In the genomic region with DNA sequence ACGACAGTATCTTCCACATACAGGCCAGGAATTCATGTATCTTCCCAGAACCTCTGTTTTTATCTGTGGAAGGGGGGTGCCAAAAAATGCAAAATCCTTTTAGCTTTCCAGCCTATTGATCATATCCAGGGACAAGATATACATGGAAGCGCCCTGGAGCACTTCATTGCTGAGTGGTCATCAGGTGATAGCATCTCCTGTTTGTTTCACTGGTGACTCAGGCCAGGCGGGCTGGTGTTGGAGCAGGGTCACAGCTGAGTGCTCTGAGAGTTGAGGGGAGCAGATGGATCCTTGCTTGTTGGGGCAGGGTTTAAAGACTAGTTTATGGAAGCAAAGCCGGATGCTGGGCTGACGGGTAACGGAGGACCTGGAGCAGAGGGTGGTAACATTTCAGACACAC, we compare ENCODE assay signal across 27 cellular contexts.
DNase-seq lines count a peak whose midpoint lies in the region; ATAC-seq and TF ChIP-seq lines count a peak whose summit lies in the region.
"Had no signal": no experiment of that assay in that cellular context is flagged by ENCODE, and none has a peak within 500 bp of the region (broad histone marks: within the 10 kb centered on the region; RNA-seq: fewer than 3 reads in every experiment).

No MANE protein-coding gene starts in this region.

- no peak overlapping the region for H3K4me3 Mint-ChIP-seq in progenitor cell of endocrine pancreas (ENCODE audit: low read depth)
- H3K4me3 Mint-ChIP-seq: activated CD4-positive, alpha-beta T cell treated with anti-CD3 and anti-CD28 coated beads for 36 hours; activated T-helper 17 cell treated with anti-CD3 and anti-CD28 coated beads, Interleukin-2, amount 50 U/mL, for 72 hours; brain; nephron progenitor cell; stimulated activated naive B cell treated with anti-CD40 and anti-IgM and Interleukin-4, amounts not matched to agents 10 μg/mL and 1 μg/mL and 100 μg/mL, for 72 hours; type B pancreatic cell had no signal

- H3K4me1 Mint-ChIP-seq in progenitor cell of endocrine pancreas (ENCODE audit: low read depth), result peaks cover 18% of the 10 kb centered on the region
- H3K4me1 Mint-ChIP-seq: activated CD4-positive, alpha-beta T cell treated with anti-CD3 and anti-CD28 coated beads for 36 hours; activated T-helper 17 cell treated with anti-CD3 and anti-CD28 coated beads, Interleukin-2, amount 50 U/mL, for 72 hours had no signal

- H3K27ac ChIP-seq in VCaP, result peak overlapping the region; percentile 46
- H3K27ac ChIP-seq: esophagus squamous epithelium, lower lobe of right lung, parathyroid adenoma, right atrium auricular region had no signal

- no peaks in the 10 kb centered on the region for H3K27me3 Mint-ChIP-seq in progenitor cell of endocrine pancreas
- H3K27me3 Mint-ChIP-seq: type B pancreatic cell had no signal

- TF ChIP-seq CTCF in VCaP (conservative IDR thresholded peaks at IDR 0.05), result no peak
- TF ChIP-seq CTCF in progenitor cell of endocrine pancreas (IDR thresholded peaks at IDR 0.05; ENCODE audit: unreplicated experiment), result no peak

- H3K27ac Mint-ChIP-seq in progenitor cell of endocrine pancreas, result peak overlapping the region; percentile 11
- H3K27ac Mint-ChIP-seq: activated CD4-positive, alpha-beta T cell treated with anti-CD3 and anti-CD28 coated beads for 36 hours; activated T-helper 17 cell treated with anti-CD3 and anti-CD28 coated beads, Interleukin-2, amount 50 U/mL, for 72 hours; nephron progenitor cell; stimulated activated naive B cell treated with anti-CD40 and anti-IgM and Interleukin-4, amounts not matched to agents 10 μg/mL and 1 μg/mL and 100 μg/mL, for 72 hours; type B pancreatic cell had no signal

- H3K36me3 Mint-ChIP-seq in progenitor cell of endocrine pancreas (ENCODE audit: insufficient read depth), result no peaks in the 10 kb centered on the region
- H3K36me3 Mint-ChIP-seq: brain; stimulated activated naive B cell treated with anti-CD40 and anti-IgM and Interleukin-4, amounts not matched to agents 10 μg/mL and 1 μg/mL and 100 μg/mL, for 72 hours; type B pancreatic cell had no signal

- H3K9me3 Mint-ChIP-seq in progenitor cell of endocrine pancreas (ENCODE audit: low read depth), result no peaks in the 10 kb centered on the region
- H3K9me3 Mint-ChIP-seq: activated T-helper 17 cell treated with anti-CD3 and anti-CD28 coated beads, Interleukin-2, amount 50 U/mL, for 72 hours; brain; nephron progenitor cell; stimulated activated naive B cell treated with anti-CD40 and anti-IgM and Interleukin-4, amounts not matched to agents 10 μg/mL and 1 μg/mL and 100 μg/mL, for 72 hours; type B pancreatic cell had no signal

- no peak for ATAC-seq in GM21723 (IDR thresholded peaks at IDR 0.05; ENCODE audit: unreplicated experiment)
- ATAC-seq: activated CD4-positive, alpha-beta T cell treated with anti-CD3 and anti-CD28 coated beads for 36 hours; activated T-helper 17 cell treated with anti-CD3 and anti-CD28 coated beads, Interleukin-2, amount 50 U/mL, for 72 hours; lower lobe of right lung; stimulated activated naive B cell treated with anti-CD40 and anti-IgM and Interleukin-4, amounts not matched to agents 10 μg/mL and 1 μg/mL and 100 μg/mL, for 72 hours had no signal

- DNase-seq in DMS53 (lab: John Stamatoyannopoulos, UW) (peak; percentile 11), DMS53 treated with DMSO at 0.1 percent for 48 hours (lab: John Stamatoyannopoulos, UW; ENCODE audit: unreplicated experiment) (no peak), kidney glomerular epithelial cell (lab: John Stamatoyannopoulos, UW) (peak; percentile 38), progenitor cell of endocrine pancreas (ENCODE audit: low spot score, unreplicated experiment) (no peak), NCI-H1048 (lab: John Stamatoyannopoulos, UW) (no peak), OCI-M2 (lab: John Stamatoyannopoulos, UW; ENCODE audit: unreplicated experiment) (no peak)
- DNase-seq: 8988T; activated CD4-positive, alpha-beta T cell treated with anti-CD3 and anti-CD28 coated beads for 36 hours; activated naive CD4-positive, alpha-beta T cell treated with anti-CD3 and anti-CD28 coated beads, Interleukin-2, amount 50 U/mL, for 16 hours; dermis blood vessel endothelial cell; esophagus squamous epithelium; IMR-90; lower lobe of right lung; NCI-H1694; NCI-H2171; NCI-H510A; nephron progenitor cell; OCI-M1; stimulated activated naive B cell treated with anti-CD40 and anti-IgM and Interleukin-4, amounts not matched to agents 10 μg/mL and 1 μg/mL and 100 μg/mL, for 72 hours; substantia nigra had no signal

Comparison
In these comparisons a context has a peak if more than half of its experiments do, and no peak if none do; other contexts are left out.
1. DNase-seq: peak in DMS53 (single experiment) and kidney glomerular epithelial cell (single experiment); none in DMS53 treated with DMSO at 0.1 percent for 48 hours (single experiment), progenitor cell of endocrine pancreas (single experiment), NCI-H1048 (single experiment) and OCI-M2 (single experiment).